Comparison of ENCODE assay signal across 13 cellular contexts in genomic region chr2:67997528-67998267, GRCh38.
DNase-seq lines count a peak whose midpoint lies in the region; ATAC-seq and FAIRE-seq lines count a peak whose summit lies in the region.
"Had no signal": no experiment of that assay in that cellular context is flagged by ENCODE, and none has a peak within 500 bp of the region (broad histone marks: within the 10 kb centered on the region; RNA-seq: fewer than 3 reads in every experiment).

No MANE protein-coding gene starts in this region.

- DNase-seq in AG08395 (ENCODE audit: low spot score): peak; percentile 57
- DNase-seq in HT1080 (ENCODE audit: low read depth): peak; percentile 97
- DNase-seq in astrocyte of the hippocampus (ENCODE audit: low read depth, low spot score): peak; percentile 58
- DNase-seq in GM19238 (ENCODE audit: insufficient read length, low spot score): no peak
- DNase-seq in activated T-cell treated with anti-CD3 and anti-CD28 coated beads, Interleukin-2, amount 50 U/mL, for 4 hours: no peak
- DNase-seq in cerebellar cortex (ENCODE audit: low spot score): no peak
- DNase-seq: activated CD4-positive, alpha-beta memory T cell treated with anti-CD3 and anti-CD28 coated beads, Interleukin-2, amount 10 ng/mL, durations not matched to agents 7 days and 5 days; left ventricle myocardium inferior; stimulated activated CD4-positive, alpha-beta T cell treated with anti-CD3 and anti-CD28 coated beads, Interleukin-15, amount 100 ng/mL, for 24 hours; T-helper 2 cell had no signal

- no peak overlapping the region for H3K4me3 Mint-ChIP-seq in activated T-cell treated with anti-CD3 and anti-CD28 coated beads, Interleukin-2, amount 50 U/mL, for 4 hours
- H3K4me3 Mint-ChIP-seq: activated CD4-positive, alpha-beta memory T cell treated with anti-CD3 and anti-CD28 coated beads, Interleukin-2, amount 10 ng/mL, durations not matched to agents 7 days and 5 days had no signal

- H3K4me1 Mint-ChIP-seq in activated T-cell treated with anti-CD3 and anti-CD28 coated beads, Interleukin-2, amount 50 U/mL, for 4 hours (ENCODE audit: low read depth): no peaks in the 10 kb centered on the region
- H3K4me1 Mint-ChIP-seq: activated CD4-positive, alpha-beta memory T cell treated with anti-CD3 and anti-CD28 coated beads, Interleukin-2, amount 10 ng/mL, durations not matched to agents 7 days and 5 days had no signal

- peak; percentile 21 for FAIRE-seq in islet of Langerhans (lab: Jason Lieb, UNC)

- no peaks in the 10 kb centered on the region for H3K36me3 Mint-ChIP-seq in activated T-cell treated with anti-CD3 and anti-CD28 coated beads, Interleukin-2, amount 50 U/mL, for 4 hours (ENCODE audit: insufficient read depth)

- no peak for ATAC-seq in HG03469 (IDR thresholded peaks at IDR 0.05; ENCODE audit: unreplicated experiment)
- no peak for ATAC-seq in activated T-cell treated with anti-CD3 and anti-CD28 coated beads, Interleukin-2, amount 50 U/mL, for 4 hours
- ATAC-seq: gastroesophageal sphincter had no signal

- H3K9me3 Mint-ChIP-seq in activated T-cell treated with anti-CD3 and anti-CD28 coated beads, Interleukin-2, amount 50 U/mL, for 4 hours: no peaks in the 10 kb centered on the region
- H3K9me3 Mint-ChIP-seq: activated CD4-positive, alpha-beta memory T cell treated with anti-CD3 and anti-CD28 coated beads, Interleukin-2, amount 10 ng/mL, durations not matched to agents 7 days and 5 days had no signal

- H3K27me3 Mint-ChIP-seq in activated T-cell treated with anti-CD3 and anti-CD28 coated beads, Interleukin-2, amount 50 U/mL, for 4 hours (ENCODE audit: low read depth): peaks cover 18% of the 10 kb centered on the region

Comparison
In these comparisons a context has a peak if more than half of its experiments do, and no peak if none do; other contexts are left out.
1. DNase-seq: peak in AG08395 (single experiment), HT1080 (single experiment) and astrocyte of the hippocampus (single experiment); none in GM19238 (single experiment), activated T-cell treated with anti-CD3 and anti-CD28 coated beads, Interleukin-2, amount 50 U/mL, for 4 hours (single experiment) and cerebellar cortex (single experiment).